In genomic region chr14:65824978-65825299, GRCh38 we compare ENCODE assay signal across 12 cellular contexts.
DNase-seq lines count a peak whose midpoint lies in the region; ATAC-seq, FAIRE-seq and TF ChIP-seq lines count a peak whose summit lies in the region.
"Had no signal": no experiment of that assay in that cellular context is flagged by ENCODE, and none has a peak within 500 bp of the region (broad histone marks: within the 10 kb centered on the region; RNA-seq: fewer than 3 reads in every experiment).

No MANE protein-coding gene starts in this region.

- no peaks in the 10 kb centered on the region for H3K27me3 ChIP-seq in KMS-11 (ENCODE audit: insufficient read depth, low read depth)
- H3K27me3 ChIP-seq in pancreas, result no peaks in the 10 kb centered on the region
- no peaks in the 10 kb centered on the region for H3K27me3 ChIP-seq in neural progenitor cell
- no peaks in the 10 kb centered on the region for H3K27me3 ChIP-seq in dorsolateral prefrontal cortex

- H3K27ac Mint-ChIP-seq in CD14-positive monocyte (no peak overlapping the region), neural progenitor cell (no peak overlapping the region)
- H3K27ac Mint-ChIP-seq: H9 had no signal

- peaks cover 0 to 5% (median 2%) of the 10 kb centered on the region in 3 donors for H3K27me3 Mint-ChIP-seq in CD14-positive monocyte (ENCODE audit: low read depth in 3 of 3)
- H3K27me3 Mint-ChIP-seq in neural progenitor cell (ENCODE audit: insufficient read depth, low read depth), result peaks cover 4% of the 10 kb centered on the region

- H3K4me1 ChIP-seq in KMS-11 (ENCODE audit: low read depth, poor library complexity, severe bottlenecking) (peaks cover 4% of the 10 kb centered on the region), pancreas (no peaks in the 10 kb centered on the region), neural progenitor cell (peaks cover 43% of the 10 kb centered on the region)

- H3K79me2 ChIP-seq in KMS-11 (ENCODE audit: insufficient read depth, low read depth) (no peaks in the 10 kb centered on the region), neural progenitor cell (ENCODE audit: low read depth) (no peaks in the 10 kb centered on the region)

- no peak overlapping the region for H2AFZ ChIP-seq in KMS-11 (ENCODE audit: low read depth)
- H2AFZ ChIP-seq in neural progenitor cell (replicated peaks), result no peak overlapping the region

- TF ChIP-seq CTCF in CD14-positive monocyte (IDR thresholded peaks at IDR 0.05) (peak; percentile 55), KMS-11 (conservative IDR thresholded peaks at IDR 0.05; ENCODE audit: low read depth, low read length) (peak; percentile 8), pancreas (IDR thresholded peaks at IDR 0.05) (no peak), neural progenitor cell (IDR thresholded peaks at IDR 0.05) (no peak), dorsolateral prefrontal cortex (IDR thresholded peaks at IDR 0.05 in 54 of 56, conservative IDR thresholded peaks at IDR 0.05 in 2 of 56; ENCODE audit: low read depth in 1 of 56, partially characterized antibody in 56 of 56) (peak in 18 of 56 donors; percentile 8 to 50 (median 31))

- H4K20me1 ChIP-seq in KMS-11 (ENCODE audit: insufficient read depth) (no peaks in the 10 kb centered on the region), neural progenitor cell (ENCODE audit: low read depth) (no peaks in the 10 kb centered on the region)

- H3K4me3 Mint-ChIP-seq in CD14-positive monocyte, result no peak overlapping the region
- H3K4me3 Mint-ChIP-seq in neural progenitor cell, result no peak overlapping the region
- H3K4me3 Mint-ChIP-seq: H9 had no signal

- H3K36me3 ChIP-seq in KMS-11 (ENCODE audit: insufficient read depth) (no peaks in the 10 kb centered on the region), pancreas (no peaks in the 10 kb centered on the region), neural progenitor cell (no peaks in the 10 kb centered on the region)

- peaks cover 40% of the 10 kb centered on the region for H3F3A ChIP-seq in neural progenitor cell (ENCODE audit: low read depth)

- no peak overlapping the region for H3K27ac ChIP-seq in KMS-11
- no peak overlapping the region for H3K27ac ChIP-seq in pancreas
- H3K27ac ChIP-seq in neural progenitor cell, result no peak overlapping the region
- no peak overlapping the region for H3K27ac ChIP-seq in dorsolateral prefrontal cortex
- H3K27ac ChIP-seq: HL-60 had no signal

- no peak for DNase-seq in CD14-positive monocyte (ENCODE audit: low spot score)
- DNase-seq in pancreas, result no peak
- DNase-seq in NCI-H2227 treated with DMSO at 0.1 percent for 48 hours (lab: John Stamatoyannopoulos, UW), result no peak
- no peak for DNase-seq in neural progenitor cell (ENCODE audit: low spot score)
- no peak for DNase-seq in dorsolateral prefrontal cortex
- no peak for DNase-seq in stimulated activated CD4-positive, alpha-beta T cell treated with anti-CD3 and anti-CD28 coated beads, Interleukin-1b, Interleukin-23, amount 100 ng/mL, for 48 hours
- DNase-seq: Right ventricle myocardium superior had no signal

- ATAC-seq in pancreas, result no peak

- H3K4me2 ChIP-seq in KMS-11 (no peak overlapping the region), neural progenitor cell (no peak overlapping the region)

- H3K9ac ChIP-seq in KMS-11 (no peak overlapping the region), neural progenitor cell (no peak overlapping the region)

- H3K9me3 Mint-ChIP-seq in CD14-positive monocyte, result peaks cover 0 to 3% (median 0%) of the 10 kb centered on the region in 7 donors
- no peaks in the 10 kb centered on the region for H3K9me3 Mint-ChIP-seq in neural progenitor cell
- H3K9me3 Mint-ChIP-seq: CD8-positive, alpha-beta memory T cell; H9 had no signal

- H3K4me1 Mint-ChIP-seq in CD14-positive monocyte, result no peaks in the 10 kb centered on the region
- H3K4me1 Mint-ChIP-seq in neural progenitor cell, result peaks cover 8% of the 10 kb centered on the region

- 2 to 7% methylated on average over 2 of the region's 2 CpGs for WGBS in pancreas, 2 donors

- intact Hi-C loops in CD14-positive monocyte (cut with micrococcal nuclease), result loop anchor here (2.0 to 10.0 kb wide), 4 partner anchors 410 to 663 kb away; partner anchors contain the start of gene FUT8 (in 1 of the 2)
- intact Hi-C loops in pancreas (cut with DNase I), result loop anchor here in 2 of 3 donors (5.0 to 10.0 kb wide), 4 partner anchors 410 to 660 kb away; partner anchors contain the start of gene FUT8 (in 2 of the 2)
- intact Hi-C loops in dorsolateral prefrontal cortex (cut with DNase I), result loop anchor here (2.0 to 10.0 kb wide), 4 partner anchors 130 to 662 kb away; no protein-coding TSS in a partner anchor

- H3K4me3 ChIP-seq in KMS-11 (IDR thresholded peaks at IDR 0.05; ENCODE audit: insufficient read depth, low read depth, low read length), result no peak overlapping the region
- no peak overlapping the region for H3K4me3 ChIP-seq in pancreas
- H3K4me3 ChIP-seq in neural progenitor cell, result no peak overlapping the region
- no peak overlapping the region for H3K4me3 ChIP-seq in dorsolateral prefrontal cortex

- FAIRE-seq in endometrium (lab: Jason Lieb, UNC), result peak; percentile 78
- FAIRE-seq in pancreas (lab: Jason Lieb, UNC), result peak; percentile 88

- no peaks in the 10 kb centered on the region for H3K36me3 Mint-ChIP-seq in CD14-positive monocyte
- H3K36me3 Mint-ChIP-seq in neural progenitor cell, result no peaks in the 10 kb centered on the region

- H3K9me3 ChIP-seq in pancreas (no peaks in the 10 kb centered on the region), neural progenitor cell (ENCODE audit: low read depth) (no peaks in the 10 kb centered on the region)

Comparison
In these comparisons a context has a peak if more than half of its experiments do, and no peak if none do; other contexts are left out.
1. CTCF ChIP-seq: peak in CD14-positive monocyte (single experiment) and KMS-11 (single experiment); none in pancreas (0 of 4) and neural progenitor cell (single experiment).